ENCODE assay signal across 10 cellular contexts in genomic region chr2:29295843-29296242, GRCh38.
DNase-seq lines count a peak whose midpoint lies in the region; ATAC-seq lines count a peak whose summit lies in the region.
"Had no signal": no experiment of that assay in that cellular context is flagged by ENCODE, and none has a peak within 500 bp of the region (broad histone marks: within the 10 kb centered on the region; RNA-seq: fewer than 3 reads in every experiment).

No MANE protein-coding gene starts in this region.

- intact Hi-C loops in sciatic nerve (cut with DNase I) = no loop called here

- ATAC-seq in sciatic nerve (no peak), HG03108 (IDR thresholded peaks at IDR 0.05; ENCODE audit: unreplicated experiment) (no peak), GM19452 (IDR thresholded peaks at IDR 0.05; ENCODE audit: unreplicated experiment) (no peak)

- DNase-seq in activated CD4-positive, alpha-beta T cell treated with anti-CD3 and anti-CD28 coated beads for 48 hours = peak; percentile 21
- DNase-seq in activated CD4-positive, alpha-beta T cell treated with anti-CD3 and anti-CD28 coated beads, Interleukin-2, amount 50 U/mL, for 48 hours = no peak
- peak; percentile 19 for DNase-seq in NCI-H1417 treated with DMSO at 0.1 percent for 48 hours (lab: John Stamatoyannopoulos, UW)
- peak; percentile 40 for DNase-seq in cerebellum (ENCODE audit: low spot score)
- DNase-seq in sciatic nerve (ENCODE audit: low spot score) = peak; percentile 27
- no peak for DNase-seq in stimulated activated CD8-positive, alpha-beta memory T cell treated with anti-CD3 and anti-CD28 coated beads, Interleukin-4, amount 100 ng/mL, for 48 hours
- DNase-seq: Caco-2; stimulated activated CD4-positive, alpha-beta T cell treated with anti-CD3 and anti-CD28 coated beads, Interleukin-2, amount 100 ng/mL, for 48 hours had no signal

Comparison
In these comparisons a context has a peak if more than half of its experiments do, and no peak if none do; other contexts are left out.
1. DNase-seq: peak in activated CD4-positive, alpha-beta T cell treated with anti-CD3 and anti-CD28 coated beads for 48 hours (single experiment), NCI-H1417 treated with DMSO at 0.1 percent for 48 hours (single experiment), cerebellum (single experiment) and sciatic nerve (single experiment); none in activated CD4-positive, alpha-beta T cell treated with anti-CD3 and anti-CD28 coated beads, Interleukin-2, amount 50 U/mL, for 48 hours (0 of 2) and stimulated activated CD8-positive, alpha-beta memory T cell treated with anti-CD3 and anti-CD28 coated beads, Interleukin-4, amount 100 ng/mL, for 48 hours (single experiment).